In the genomic region with DNA sequence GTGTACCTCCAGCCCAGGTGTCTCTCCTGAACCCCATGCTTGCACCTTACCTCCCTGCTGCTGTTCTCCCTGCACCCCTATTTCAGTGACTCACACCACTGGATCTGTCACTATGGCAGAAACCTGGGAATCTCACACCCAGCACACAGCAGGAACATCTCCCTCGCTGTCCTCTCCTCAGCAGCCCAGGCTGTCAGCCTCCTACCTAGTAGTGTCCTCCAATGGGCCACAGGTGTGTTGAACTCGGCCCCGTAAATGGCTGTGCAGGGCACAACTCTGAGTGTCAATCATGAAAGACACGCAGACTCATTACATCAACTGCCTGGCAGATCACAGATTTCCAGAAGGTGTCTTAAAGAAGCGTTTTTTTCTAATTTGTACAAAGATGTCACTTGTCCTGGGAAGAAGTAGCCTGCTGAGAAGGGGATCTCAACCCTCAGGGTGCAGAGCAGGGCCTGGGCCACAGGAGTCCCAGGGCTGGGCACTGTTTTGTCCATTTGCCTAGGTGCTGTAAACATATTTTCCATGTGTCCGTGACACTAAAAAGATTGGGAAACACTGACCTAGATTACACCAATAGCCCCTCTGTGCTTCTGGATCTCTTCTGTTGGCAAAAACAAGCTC, we compare ENCODE assay signal across 13 cellular contexts. TPM values are rescaled to one million over a fixed set of nuclear protein-coding genes. Genes with fewer than 3 reads are reported as not detected.
DNase-seq lines count a peak whose midpoint lies in the region; ATAC-seq, FAIRE-seq and TF ChIP-seq lines count a peak whose summit lies in the region.
"Had no signal": no experiment of that assay in that cellular context is flagged by ENCODE, and none has a peak within 500 bp of the region (broad histone marks: within the 10 kb centered on the region; RNA-seq: fewer than 3 reads in every experiment).

No MANE protein-coding gene starts in this region.

- no peak overlapping the region for H3K4me3 ChIP-seq in bronchial epithelial cell (ENCODE audit: low read depth, low read length)
- H3K4me3 ChIP-seq in esophagus squamous epithelium: no peak overlapping the region
- no peak overlapping the region for H3K4me3 ChIP-seq in psoas muscle

- H3K36me3 Mint-ChIP-seq in T-helper 17 cell (ENCODE audit: low read depth): peaks cover 3% of the 10 kb centered on the region

- FAIRE-seq in bronchial epithelial cell (lab: Jason Lieb, UNC): peak; percentile 52

- H3K27me3 ChIP-seq in bronchial epithelial cell (ENCODE audit: control insufficient read depth, insufficient read depth, low read length): no peaks in the 10 kb centered on the region
- H3K27me3 ChIP-seq in esophagus squamous epithelium: no peaks in the 10 kb centered on the region
- H3K27me3 ChIP-seq in psoas muscle (ENCODE audit: insufficient read depth in 3 of 3, low read length in 2 of 3): no peaks in the 10 kb centered on the region

- no peak overlapping the region for H3K27ac Mint-ChIP-seq in T-helper 17 cell
- H3K27ac Mint-ChIP-seq: CD8-positive, alpha-beta memory T cell; HFFc6 had no signal

- H3K4me3 Mint-ChIP-seq in T-helper 17 cell: no peak overlapping the region
- H3K4me3 Mint-ChIP-seq: CD8-positive, alpha-beta memory T cell; HFFc6 had no signal

- H3K36me3 ChIP-seq in bronchial epithelial cell (ENCODE audit: control insufficient read depth, insufficient read depth, low read length) (no peaks in the 10 kb centered on the region), esophagus squamous epithelium (no peaks in the 10 kb centered on the region), psoas muscle (ENCODE audit: insufficient read depth in 1 of 2, low read depth in 1 of 2) (no peaks in the 10 kb centered on the region)

- TF ChIP-seq POLR2A in esophagus squamous epithelium (IDR thresholded peaks at IDR 0.05): no peak

- TF ChIP-seq CTCF in bronchial epithelial cell (IDR thresholded peaks at IDR 0.05; ENCODE audit: insufficient read depth, low read length, severe bottlenecking) (no peak), esophagus squamous epithelium (IDR thresholded peaks at IDR 0.05) (no peak), psoas muscle (IDR thresholded peaks at IDR 0.05) (no peak)

- ATAC-seq in psoas muscle: peak; percentile 11 to 43 (median 26)
- ATAC-seq in GM19467 (IDR thresholded peaks at IDR 0.05; ENCODE audit: unreplicated experiment): no peak
- ATAC-seq in T-helper 17 cell: no peak

- H3K4me1 Mint-ChIP-seq in T-helper 17 cell: peaks cover 6% of the 10 kb centered on the region
- H3K4me1 Mint-ChIP-seq: CD8-positive, alpha-beta memory T cell had no signal

- H3K9me3 ChIP-seq in esophagus squamous epithelium (no peaks in the 10 kb centered on the region), psoas muscle (no peaks in the 10 kb centered on the region), T-helper 17 cell (ENCODE audit: control insufficient read depth, low read length, poor library complexity, severe bottlenecking) (no peaks in the 10 kb centered on the region)

- WGBS in esophagus squamous epithelium, 2 donors: 75 to 82% methylated on average over 6 of the region's 6 CpGs
- WGBS in psoas muscle, 3 donors: 73 to 82% (median 75%) methylated on average over 6 of the region's 6 CpGs

- intact Hi-C loops in esophagus squamous epithelium (cut with DNase I): no loop called here
- intact Hi-C loops in psoas muscle (cut with DNase I): no loop called here

- H3K27ac ChIP-seq in esophagus squamous epithelium (peak overlapping the region in 3 of 4 donors; percentile 55 to 61 (median 55)), psoas muscle (peak overlapping the region; percentile 87)

- DNase-seq in bronchial epithelial cell (ENCODE audit: low read depth) (no peak), esophagus squamous epithelium (lab: John Stamatoyannopoulos, UW) (no peak), psoas muscle (no peak), globus pallidus (ENCODE audit: low spot score) (no peak), SK-N-DZ (ENCODE audit: low spot score) (no peak), T-helper 17 cell (no peak)
- DNase-seq: CD8-positive, alpha-beta memory T cell; DMS 273 treated with DMSO at 0.1 percent for 48 hours; HFFc6; Karpas-422; NCI-H187 treated with DMSO at 0.1 percent for 48 hours; NCI-H446 treated with DMSO at 0.1 percent for 48 hours had no signal

- H3K4me1 ChIP-seq in esophagus squamous epithelium (peaks cover 7 to 24% (median 10%) of the 10 kb centered on the region in 3 donors), psoas muscle (peaks cover 67% of the 10 kb centered on the region)

- H3K27me3 Mint-ChIP-seq in T-helper 17 cell: peaks cover 28% of the 10 kb centered on the region

RNA-seq across cellular contexts. Expression of a gene that starts 33.8 kb away (rescaled TPM):
- total RNA-seq in bronchial epithelial cell (75.3 and 108 TPM in 2 replicates), esophagus squamous epithelium (10 to 100 TPM; 30.9 to 59.0 (median 39.4) TPM), psoas muscle (100 to 1,000 TPM in 2 of 4 donors, 10 to 100 TPM in 2; 53.9 to 119 (median 92.3) TPM), T-helper 17 cell (1 to 10 TPM; 2.3 to 5.8 TPM)
- 10 to 100 TPM; 27.2 to 38.3 (median 36.7) TPM for polyA plus RNA-seq in psoas muscle
- 18.1 and 30.0 TPM in 2 replicates for polyA plus RNA-seq in SK-N-DZ (2014; cell fraction: cytosol; rRNA removed)
- polyA plus RNA-seq in SK-N-DZ (2014; cell fraction: nucleus; rRNA removed): 16.7 and 18.2 TPM in 2 replicates

Comparison
In these comparisons a context has a peak if more than half of its experiments do, and no peak if none do; other contexts are left out.
1. ATAC-seq: peak in psoas muscle (4 of 4); none in GM19467 (single experiment) and T-helper 17 cell (single experiment).
2. RNA of a gene that starts 33.8 kb away (total RNA-seq): 53.9 to 119 TPM in psoas muscle, 75.3 to 108 TPM in bronchial epithelial cell and 30.9 to 59.0 TPM in esophagus squamous epithelium; 2.3 to 5.8 TPM in T-helper 17 cell; every median in the first group is over 4 times any median in the second.